ENCODE assay signal across 8 cellular contexts in the genomic region with DNA sequence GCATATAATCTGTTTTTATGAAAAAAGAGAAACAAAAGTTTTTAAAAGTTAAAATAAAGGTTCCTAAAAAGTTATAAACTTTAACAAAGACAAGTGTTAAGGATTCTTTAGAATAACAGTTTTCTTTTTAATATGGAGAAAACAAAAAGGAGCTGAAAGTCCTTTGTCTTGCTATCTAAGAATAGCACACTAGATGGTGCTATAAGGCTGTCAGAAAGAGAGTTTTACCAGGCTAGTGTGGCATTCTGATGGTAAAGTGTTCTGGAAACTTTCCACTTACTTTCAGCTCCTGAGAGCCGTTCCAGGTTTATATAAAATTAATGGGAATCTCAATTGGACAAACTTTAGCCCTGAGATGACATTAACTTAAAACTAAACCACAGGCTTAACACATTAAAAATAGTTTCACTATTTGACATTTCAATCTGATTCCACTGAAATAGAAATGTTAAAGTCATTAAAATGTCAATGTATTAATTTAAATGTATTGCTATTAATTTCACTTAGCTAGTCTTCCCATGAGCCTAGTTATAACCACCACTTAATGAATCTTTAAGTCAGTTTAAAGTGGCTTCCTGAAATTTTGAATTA. TPM values are rescaled to one million over a fixed set of nuclear protein-coding genes. Genes with fewer than 3 reads are reported as not detected.
DNase-seq lines count a peak whose midpoint lies in the region; ATAC-seq, FAIRE-seq and TF ChIP-seq lines count a peak whose summit lies in the region.

No MANE protein-coding gene starts in this region.

- H3K27ac ChIP-seq in CD4-positive, alpha-beta T cell (ENCODE audit: low read depth, low read length) = no peak overlapping the region
- H3K27ac ChIP-seq in OCI-LY3 (ENCODE audit: low read length) (no peak overlapping the region), neural cell (ENCODE audit: low read length) (no peak overlapping the region)

- CTCF ChIA-PET in CD4-positive, alpha-beta T cell (lab: Charles Lee) = interaction anchor here (0.6 to 4.6 kb wide), 32 partner anchors 10 to 1841 kb away, joined by 3 to 50 read pairs (median 4); a partner anchor contains a TSS

- intact Hi-C loops in CD4-positive, alpha-beta T cell (cut with DNase I, micrococcal nuclease) = loop anchor here (1.0 to 5.0 kb wide), 10 partner anchors 132 to 844 kb away; no protein-coding TSS in a partner anchor

- no peak overlapping the region for H3K27ac Mint-ChIP-seq in CD4-positive, alpha-beta T cell

- H3K4me3 ChIP-seq in HFF-Myc (replicated peaks; ENCODE audit: low read depth, low read length) = no peak overlapping the region
- no peak overlapping the region for H3K4me3 ChIP-seq in OCI-LY3 (ENCODE audit: low read length)
- no peak overlapping the region for H3K4me3 ChIP-seq in neural cell (ENCODE audit: low read length)

- H3K4me3 Mint-ChIP-seq in CD4-positive, alpha-beta T cell = no peak overlapping the region

- H2AFZ ChIP-seq in OCI-LY3 (ENCODE audit: low read depth, low read length) = no peak overlapping the region
- H2AFZ ChIP-seq in neural cell (ENCODE audit: low read depth, low read length) = no peak overlapping the region

- H3K9ac ChIP-seq in OCI-LY3 (ENCODE audit: low read length) (no peak overlapping the region), neural cell (ENCODE audit: low read length) (no peak overlapping the region)

- no peaks in the 10 kb centered on the region for H3K9me3 ChIP-seq in CD4-positive, alpha-beta T cell (ENCODE audit: control insufficient read depth, low read length)
- no peaks in the 10 kb centered on the region for H3K9me3 ChIP-seq in OCI-LY3 (ENCODE audit: insufficient read depth, low read length)
- H3K9me3 ChIP-seq in neural cell (ENCODE audit: low read length) = no peaks in the 10 kb centered on the region

- POLR2A ChIA-PET in CD4-positive, alpha-beta T cell (lab: Charles Lee) = interaction anchor here (0.9 to 3.3 kb wide), 10 partner anchors 10 to 843 kb away, joined by 3 to 12 read pairs (median 4); a partner anchor contains a TSS

- ATAC-seq in CD4-positive, alpha-beta T cell (ENCODE audit: poor library complexity) = no peak
- no peak for ATAC-seq in GM21786 (IDR thresholded peaks at IDR 0.05; ENCODE audit: unreplicated experiment)
- ATAC-seq in GM21619 (IDR thresholded peaks at IDR 0.05; ENCODE audit: unreplicated experiment) = no peak

- DNase-seq in CD4-positive, alpha-beta T cell = no peak
- no peak for DNase-seq in HFF-Myc (ENCODE audit: extremely low read depth, low read depth)
- no peak for DNase-seq in activated CD4-positive, alpha-beta T cell treated with anti-CD3 and anti-CD28 coated beads for 1 hour

- no peaks in the 10 kb centered on the region for H3K27me3 Mint-ChIP-seq in CD4-positive, alpha-beta T cell

- H3K4me1 ChIP-seq in OCI-LY3 (ENCODE audit: low read length) = peaks cover 11% of the 10 kb centered on the region

- no peaks in the 10 kb centered on the region for H3K27me3 ChIP-seq in CD4-positive, alpha-beta T cell (ENCODE audit: control insufficient read depth, insufficient read depth, low read length)
- no peaks in the 10 kb centered on the region for H3K27me3 ChIP-seq in OCI-LY3 (ENCODE audit: low read depth, low read length)
- H3K27me3 ChIP-seq in neural cell (ENCODE audit: insufficient read depth, low read depth, low read length) = no peaks in the 10 kb centered on the region

- no peaks in the 10 kb centered on the region for H3K9me2 ChIP-seq in neural cell (ENCODE audit: insufficient read depth, low read length)

- no peak for TF ChIP-seq EP300 in neural cell (conservative IDR thresholded peaks at IDR 0.05; ENCODE audit: poor library complexity, severe bottlenecking)

- H3K79me2 ChIP-seq in OCI-LY3 (ENCODE audit: low read length) = peaks cover 14% of the 10 kb centered on the region
- no peaks in the 10 kb centered on the region for H3K79me2 ChIP-seq in neural cell (replicated peaks; ENCODE audit: insufficient read depth, low read length)

- H3K9me3 Mint-ChIP-seq in CD4-positive, alpha-beta T cell = no peaks in the 10 kb centered on the region

- H3F3A ChIP-seq in neural cell (ENCODE audit: insufficient read depth, low read length, poor library complexity, severe bottlenecking) = no peaks in the 10 kb centered on the region

- TF ChIP-seq RAD21 in neural cell (conservative IDR thresholded peaks at IDR 0.05) = peak; percentile 92

- peak; percentile 85 for TF ChIP-seq CTCF in CD4-positive, alpha-beta T cell (IDR thresholded peaks at IDR 0.05)
- TF ChIP-seq CTCF in HFF-Myc (IDR thresholded peaks at IDR 0.05; ENCODE audit: low read depth, low read length, missing control alignments) (peak; percentile 56), OCI-LY3 (IDR thresholded peaks at IDR 0.05; ENCODE audit: low read depth, low read length) (peak; percentile 88), neural cell (IDR thresholded peaks at IDR 0.05; ENCODE audit: poor library complexity, severe bottlenecking) (peak; percentile 84)

- H3K4me2 ChIP-seq in OCI-LY3 (ENCODE audit: low read length) (no peak overlapping the region), neural cell (ENCODE audit: low read length) (no peak overlapping the region)

- peak; percentile 89 for FAIRE-seq in endometrium (lab: Jason Lieb, UNC)

- H3K4me1 Mint-ChIP-seq in CD4-positive, alpha-beta T cell (ENCODE audit: low read depth) = peaks cover 34% of the 10 kb centered on the region

- peaks cover 8% of the 10 kb centered on the region for H3K36me3 Mint-ChIP-seq in CD4-positive, alpha-beta T cell (ENCODE audit: low read depth)

- no peaks in the 10 kb centered on the region for H4K20me1 ChIP-seq in OCI-LY3 (ENCODE audit: insufficient read depth, low read length)
- H4K20me1 ChIP-seq in neural cell (ENCODE audit: insufficient read depth) = no peaks in the 10 kb centered on the region

- H3K36me3 ChIP-seq in OCI-LY3 (replicated peaks; ENCODE audit: low read depth, low read length) (peaks cover 5% of the 10 kb centered on the region), neural cell (ENCODE audit: insufficient read depth, low read length) (no peaks in the 10 kb centered on the region)

TF ChIP-seq in neural cell, 6 proteins besides CTCF, POLR2A, EP300 and RAD21:
- TF ChIP-seq EZH2 (IDR thresholded peaks at IDR 0.05; ENCODE audit: borderline replicate concordance, insufficient read depth, low read length, poor library complexity, severe bottlenecking) (no peak), SMC3 (conservative IDR thresholded peaks at IDR 0.05; ENCODE audit: poor library complexity) (peak; percentile 90)

RNA-seq across cellular contexts. Expression of a gene that starts 3.7 kb away (rescaled TPM):
- under 1 TPM; 0.44 to 0.50 TPM for total RNA-seq in CD4-positive, alpha-beta T cell
- polyA plus RNA-seq in neural cell = 0.45 and 1.1 TPM in 2 replicates
- 0.73 and 1.3 TPM in 2 replicates for polyA minus RNA-seq in neural cell

RNA-seq across cellular contexts. Expression of a gene that starts 4.0 kb away (rescaled TPM):
- total RNA-seq in CD4-positive, alpha-beta T cell = 1 to 10 TPM; 4.1 to 4.3 TPM
- polyA plus RNA-seq in neural cell = 0.40 and 0.45 TPM in 2 replicates
- 6.8 and 6.9 TPM in 2 replicates for polyA minus RNA-seq in neural cell
